1 cellular context compared by ENCODE assay signal in the genomic region with DNA sequence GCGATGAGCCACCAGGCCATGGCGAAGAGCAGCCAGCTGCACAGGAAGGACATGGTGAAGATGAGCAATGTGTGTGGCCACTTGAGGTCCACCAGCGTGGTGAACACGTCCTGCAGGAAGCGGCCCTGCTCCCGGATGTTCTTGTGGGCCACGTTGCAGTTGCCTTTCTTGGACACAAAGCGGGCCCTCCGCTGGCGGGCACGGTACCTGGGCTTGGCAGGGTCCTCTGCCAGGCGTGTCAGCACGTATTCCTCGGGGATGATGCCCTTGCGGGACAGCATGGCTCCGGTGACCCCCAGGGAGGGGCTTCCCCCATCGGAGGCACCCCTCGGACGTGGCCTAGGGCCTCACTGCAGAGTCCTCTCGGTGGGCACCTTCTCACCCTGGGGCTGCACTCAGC.
TF ChIP-seq lines count a peak whose summit lies in the region.

No MANE protein-coding gene starts in this region.

TF ChIP-seq in HCT116, 20 proteins besides CTCF, POLR2A, EP300 and RAD21 (continued from another document):
- TF ChIP-seq, protein P1, sequence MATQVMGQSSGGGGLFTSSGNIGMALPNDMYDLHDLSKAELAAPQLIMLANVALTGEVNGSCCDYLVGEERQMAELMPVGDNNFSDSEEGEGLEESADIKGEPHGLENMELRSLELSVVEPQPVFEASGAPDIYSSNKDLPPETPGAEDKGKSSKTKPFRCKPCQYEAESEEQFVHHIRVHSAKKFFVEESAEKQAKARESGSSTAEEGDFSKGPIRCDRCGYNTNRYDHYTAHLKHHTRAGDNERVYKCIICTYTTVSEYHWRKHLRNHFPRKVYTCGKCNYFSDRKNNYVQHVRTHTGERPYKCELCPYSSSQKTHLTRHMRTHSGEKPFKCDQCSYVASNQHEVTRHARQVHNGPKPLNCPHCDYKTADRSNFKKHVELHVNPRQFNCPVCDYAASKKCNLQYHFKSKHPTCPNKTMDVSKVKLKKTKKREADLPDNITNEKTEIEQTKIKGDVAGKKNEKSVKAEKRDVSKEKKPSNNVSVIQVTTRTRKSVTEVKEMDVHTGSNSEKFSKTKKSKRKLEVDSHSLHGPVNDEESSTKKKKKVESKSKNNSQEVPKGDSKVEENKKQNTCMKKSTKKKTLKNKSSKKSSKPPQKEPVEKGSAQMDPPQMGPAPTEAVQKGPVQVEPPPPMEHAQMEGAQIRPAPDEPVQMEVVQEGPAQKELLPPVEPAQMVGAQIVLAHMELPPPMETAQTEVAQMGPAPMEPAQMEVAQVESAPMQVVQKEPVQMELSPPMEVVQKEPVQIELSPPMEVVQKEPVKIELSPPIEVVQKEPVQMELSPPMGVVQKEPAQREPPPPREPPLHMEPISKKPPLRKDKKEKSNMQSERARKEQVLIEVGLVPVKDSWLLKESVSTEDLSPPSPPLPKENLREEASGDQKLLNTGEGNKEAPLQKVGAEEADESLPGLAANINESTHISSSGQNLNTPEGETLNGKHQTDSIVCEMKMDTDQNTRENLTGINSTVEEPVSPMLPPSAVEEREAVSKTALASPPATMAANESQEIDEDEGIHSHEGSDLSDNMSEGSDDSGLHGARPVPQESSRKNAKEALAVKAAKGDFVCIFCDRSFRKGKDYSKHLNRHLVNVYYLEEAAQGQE (IDR thresholded peaks at IDR 0.05; ENCODE audit: low read depth): no peak
- TF ChIP-seq, protein P2, sequence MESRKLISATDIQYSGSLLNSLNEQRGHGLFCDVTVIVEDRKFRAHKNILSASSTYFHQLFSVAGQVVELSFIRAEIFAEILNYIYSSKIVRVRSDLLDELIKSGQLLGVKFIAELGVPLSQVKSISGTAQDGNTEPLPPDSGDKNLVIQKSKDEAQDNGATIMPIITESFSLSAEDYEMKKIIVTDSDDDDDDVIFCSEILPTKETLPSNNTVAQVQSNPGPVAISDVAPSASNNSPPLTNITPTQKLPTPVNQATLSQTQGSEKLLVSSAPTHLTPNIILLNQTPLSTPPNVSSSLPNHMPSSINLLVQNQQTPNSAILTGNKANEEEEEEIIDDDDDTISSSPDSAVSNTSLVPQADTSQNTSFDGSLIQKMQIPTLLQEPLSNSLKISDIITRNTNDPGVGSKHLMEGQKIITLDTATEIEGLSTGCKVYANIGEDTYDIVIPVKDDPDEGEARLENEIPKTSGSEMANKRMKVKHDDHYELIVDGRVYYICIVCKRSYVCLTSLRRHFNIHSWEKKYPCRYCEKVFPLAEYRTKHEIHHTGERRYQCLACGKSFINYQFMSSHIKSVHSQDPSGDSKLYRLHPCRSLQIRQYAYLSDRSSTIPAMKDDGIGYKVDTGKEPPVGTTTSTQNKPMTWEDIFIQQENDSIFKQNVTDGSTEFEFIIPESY (IDR thresholded peaks at IDR 0.05; ENCODE audit: extremely low read depth, insufficient replicate concordance, low read length): no peak
- TF ChIP-seq YY1 (IDR thresholded peaks at IDR 0.05; ENCODE audit: extremely low read depth, insufficient replicate concordance, low read depth, low read length): no peak
- TF ChIP-seq EZH2phosphoT487 (IDR thresholded peaks at IDR 0.05; ENCODE audit: borderline replicate concordance): no peak
- TF ChIP-seq EZH2 (IDR thresholded peaks at IDR 0.05): no peak
- no peak for TF ChIP-seq FOSL1 (IDR thresholded peaks at IDR 0.05; ENCODE audit: low read depth)
- TF ChIP-seq POLR2AphosphoS5 (IDR thresholded peaks at IDR 0.05; ENCODE audit: low read depth, low read length): no peak
- no peak for TF ChIP-seq SP1 (IDR thresholded peaks at IDR 0.05; ENCODE audit: low read depth)
- no peak for TF ChIP-seq SRF (IDR thresholded peaks at IDR 0.05; ENCODE audit: low read depth)
- no peak for TF ChIP-seq SIN3A (IDR thresholded peaks at IDR 0.05; ENCODE audit: low read depth)
